In the genomic region with DNA sequence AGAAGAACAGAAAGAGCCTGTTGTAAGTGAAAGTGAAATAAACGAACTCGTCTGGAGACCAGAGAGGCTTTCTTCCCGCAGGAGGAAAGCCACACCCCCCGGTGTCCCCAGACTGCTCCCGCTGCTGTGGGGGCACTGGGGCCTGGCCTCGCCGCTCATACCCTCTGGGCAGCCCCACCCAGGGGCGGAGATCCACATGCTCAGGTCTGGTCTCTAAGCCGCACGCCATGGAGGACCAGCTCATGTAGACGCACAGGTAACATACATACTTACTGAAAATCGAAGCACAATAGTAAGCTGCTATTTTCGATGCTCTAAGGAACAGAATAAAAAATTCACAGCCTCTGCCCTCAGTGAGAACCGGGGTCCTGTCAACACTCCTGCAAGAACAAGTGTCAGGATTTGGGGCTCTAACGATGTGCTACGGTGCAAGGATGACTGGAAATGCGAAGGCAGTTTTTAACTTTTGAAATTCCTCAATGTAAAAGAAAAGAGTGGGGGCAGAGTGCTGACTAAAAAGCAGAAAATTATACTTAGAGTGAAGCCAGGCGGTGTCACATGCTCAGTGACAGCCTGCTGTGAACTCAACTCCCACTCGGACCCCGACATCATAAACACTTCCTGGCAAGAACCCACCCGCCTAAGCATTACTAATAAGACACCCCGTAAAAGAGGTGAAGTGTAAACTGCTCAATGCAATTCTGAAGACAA, we compare ENCODE assay signal across 9 cellular contexts.
A peak's percentile ranks its signal among the peaks of the same experiment; 100 is the strongest.
DNase-seq lines count a peak whose midpoint lies in the region; ATAC-seq and TF ChIP-seq lines count a peak whose summit lies in the region.
"Had no signal": no experiment of that assay in that cellular context is flagged by ENCODE, and none has a peak within 500 bp of the region (broad histone marks: within the 10 kb centered on the region; RNA-seq: fewer than 3 reads in every experiment).

No MANE protein-coding gene starts in this region.

- TF ChIP-seq CTCF in Loucy (conservative IDR thresholded peaks at IDR 0.05; ENCODE audit: low read length) (no peak), neural progenitor cell (IDR thresholded peaks at IDR 0.05) (no peak), omental fat pad (IDR thresholded peaks at IDR 0.05) (no peak), thyroid gland (IDR thresholded peaks at IDR 0.05) (no peak)

- H3K4me1 Mint-ChIP-seq in CD4-positive, CD25-positive, alpha-beta regulatory T cell: peaks cover 42 to 74% (median 57%) of the 10 kb centered on the region in 4 donors
- H3K4me1 Mint-ChIP-seq in neural progenitor cell: peaks cover 6% of the 10 kb centered on the region

- H3K36me3 ChIP-seq in CD4-positive, CD25-positive, alpha-beta regulatory T cell (ENCODE audit: control insufficient read depth, insufficient read depth, low read length): peaks cover 2% of the 10 kb centered on the region
- H3K36me3 ChIP-seq in Loucy (ENCODE audit: insufficient read depth, low read length): no peaks in the 10 kb centered on the region
- H3K36me3 ChIP-seq in neural progenitor cell: no peaks in the 10 kb centered on the region
- H3K36me3 ChIP-seq in thyroid gland: no peaks in the 10 kb centered on the region

- H3F3A ChIP-seq in Loucy (ENCODE audit: low read depth) (no peaks in the 10 kb centered on the region; the same call in 1 of the 2 replicates), neural progenitor cell (ENCODE audit: low read depth) (peaks cover 5% of the 10 kb centered on the region)

- no peaks in the 10 kb centered on the region for H3K27me3 ChIP-seq in CD4-positive, CD25-positive, alpha-beta regulatory T cell (ENCODE audit: control insufficient read depth, insufficient read depth, low read length)
- H3K27me3 ChIP-seq in Loucy (ENCODE audit: insufficient read depth, low read length, poor library complexity, severe bottlenecking): no peaks in the 10 kb centered on the region
- no peaks in the 10 kb centered on the region for H3K27me3 ChIP-seq in neural progenitor cell
- no peaks in the 10 kb centered on the region for H3K27me3 ChIP-seq in thyroid gland

- peak overlapping the region; percentile 76 to 96 (median 96) for H3K27ac Mint-ChIP-seq in CD4-positive, CD25-positive, alpha-beta regulatory T cell
- no peak overlapping the region for H3K27ac Mint-ChIP-seq in neural progenitor cell

- intact Hi-C loops in thyroid gland (cut with DNase I): no loop called here

- CTCF ChIA-PET in HEK293T (lab: Yijun Ruan, JAX): no interaction called here

- peak; percentile 32 to 48 for ATAC-seq in CD4-positive, CD25-positive, alpha-beta regulatory T cell (ENCODE audit: low read depth in 2 of 2)
- ATAC-seq in omental fat pad (ENCODE audit: low FRiP score): no peak

- peak; percentile 34 to 66 (median 52) for DNase-seq in CD4-positive, CD25-positive, alpha-beta regulatory T cell
- DNase-seq in activated CD8-positive, alpha-beta memory T cell treated with anti-CD3 and anti-CD28 coated beads, Interleukin-2, amount 50 U/mL, for 48 hours: peak; percentile 85
- DNase-seq in neural progenitor cell (ENCODE audit: low spot score) (peak; percentile 9), omental fat pad (ENCODE audit: low spot score) (no peak), thyroid gland (no peak), Ammon's horn (ENCODE audit: low spot score) (no peak), HEK293T (ENCODE audit: extremely low spot score) (no peak)
- DNase-seq: islet precursor cell had no signal

- no peaks in the 10 kb centered on the region for H3K27me3 Mint-ChIP-seq in CD4-positive, CD25-positive, alpha-beta regulatory T cell
- H3K27me3 Mint-ChIP-seq in neural progenitor cell (ENCODE audit: insufficient read depth, low read depth): no peaks in the 10 kb centered on the region

- peaks cover 52% of the 10 kb centered on the region for H3K4me1 ChIP-seq in CD4-positive, CD25-positive, alpha-beta regulatory T cell (ENCODE audit: control insufficient read depth, insufficient read depth, low read length, poor library complexity, severe bottlenecking)
- H3K4me1 ChIP-seq in Loucy (ENCODE audit: insufficient read depth, low read length, poor library complexity, severe bottlenecking) (peaks cover 52% of the 10 kb centered on the region), neural progenitor cell (no peaks in the 10 kb centered on the region), thyroid gland (no peaks in the 10 kb centered on the region)

- H3K79me2 ChIP-seq in Loucy (ENCODE audit: insufficient read depth, low read length): no peaks in the 10 kb centered on the region
- no peaks in the 10 kb centered on the region for H3K79me2 ChIP-seq in neural progenitor cell (ENCODE audit: low read depth)

- H3K4me3 Mint-ChIP-seq in CD4-positive, CD25-positive, alpha-beta regulatory T cell: peak overlapping the region; percentile 93 to 97 (median 96)
- no peak overlapping the region for H3K4me3 Mint-ChIP-seq in neural progenitor cell

- H4K20me1 ChIP-seq in Loucy (ENCODE audit: insufficient read depth, low read length, poor library complexity, severe bottlenecking) (no peaks in the 10 kb centered on the region), neural progenitor cell (ENCODE audit: low read depth) (peaks cover 5% of the 10 kb centered on the region)

- POLR2A ChIA-PET in HEK293T (lab: Yijun Ruan, JAX): no interaction called here

- peak overlapping the region; percentile 85 for H3K4me3 ChIP-seq in CD4-positive, CD25-positive, alpha-beta regulatory T cell (ENCODE audit: low read depth, low read length)
- H3K4me3 ChIP-seq in Loucy (ENCODE audit: low read length, poor library complexity, severe bottlenecking) (peak overlapping the region; percentile 39), neural progenitor cell (no peak overlapping the region), thyroid gland (replicated peaks in 1 of 3) (no peak overlapping the region)

- H3K9me3 Mint-ChIP-seq in CD4-positive, CD25-positive, alpha-beta regulatory T cell: no peaks in the 10 kb centered on the region
- H3K9me3 Mint-ChIP-seq in neural progenitor cell: no peaks in the 10 kb centered on the region

- H3K9me3 ChIP-seq in CD4-positive, CD25-positive, alpha-beta regulatory T cell (ENCODE audit: control insufficient read depth in 2 of 2, low read length in 2 of 2): no peaks in the 10 kb centered on the region
- H3K9me3 ChIP-seq in Loucy (ENCODE audit: insufficient read depth, low read depth, low read length): no peaks in the 10 kb centered on the region
- H3K9me3 ChIP-seq in neural progenitor cell (ENCODE audit: low read depth): no peaks in the 10 kb centered on the region
- no peaks in the 10 kb centered on the region for H3K9me3 ChIP-seq in thyroid gland

- H2AFZ ChIP-seq in Loucy (ENCODE audit: low read length) (no peak overlapping the region), neural progenitor cell (replicated peaks) (no peak overlapping the region)

- H3K4me2 ChIP-seq in Loucy (ENCODE audit: low read depth, low read length, poor library complexity, severe bottlenecking) (peak overlapping the region; percentile 57), neural progenitor cell (no peak overlapping the region)

- WGBS in thyroid gland, 2 donors: 70 to 79% methylated on average over 22 of the region's 22 CpGs

- TF ChIP-seq POLR2A in thyroid gland (IDR thresholded peaks at IDR 0.05): no peak

- H3K36me3 Mint-ChIP-seq in CD4-positive, CD25-positive, alpha-beta regulatory T cell: peaks cover 9% of the 10 kb centered on the region
- no peaks in the 10 kb centered on the region for H3K36me3 Mint-ChIP-seq in neural progenitor cell

- peak overlapping the region; percentile 60 for H3K27ac ChIP-seq in CD4-positive, CD25-positive, alpha-beta regulatory T cell (ENCODE audit: insufficient read depth, low read length, poor library complexity, severe bottlenecking)
- H3K27ac ChIP-seq in neural progenitor cell (peak overlapping the region; percentile 29), thyroid gland (no peak overlapping the region)

- no peaks in the 10 kb centered on the region for H3K9me2 ChIP-seq in Loucy (replicated peaks; ENCODE audit: low read depth, low read length)

- peak overlapping the region; percentile 10 for H3K9ac ChIP-seq in Loucy (ENCODE audit: low read depth, low read length, poor library complexity, severe bottlenecking)
- H3K9ac ChIP-seq in neural progenitor cell: no peak overlapping the region

TF ChIP-seq in HEK293T, 16 proteins besides CTCF, POLR2A, EP300 and RAD21:
- TF ChIP-seq FOXK2 (IDR thresholded peaks at IDR 0.05) (no peak), ARNT (IDR thresholded peaks at IDR 0.05) (no peak), FOXA1 (IDR thresholded peaks at IDR 0.05) (no peak), FOXM1 (IDR thresholded peaks at IDR 0.05; ENCODE audit: borderline replicate concordance) (no peak), L3MBTL2 (conservative IDR thresholded peaks at IDR 0.05) (no peak), CTBP1 (IDR thresholded peaks at IDR 0.05; ENCODE audit: borderline replicate concordance) (no peak), LEF1 (IDR thresholded peaks at IDR 0.05; ENCODE audit: borderline replicate concordance) (no peak), HDGF (IDR thresholded peaks at IDR 0.05; ENCODE audit: borderline replicate concordance) (no peak), ZNF384 (IDR thresholded peaks at IDR 0.05) (no peak)

Comparison
In these comparisons a context has a peak if more than half of its experiments do, and no peak if none do; other contexts are left out.
1. DNase-seq: peak in CD4-positive, CD25-positive, alpha-beta regulatory T cell (3 of 3), activated CD8-positive, alpha-beta memory T cell treated with anti-CD3 and anti-CD28 coated beads, Interleukin-2, amount 50 U/mL, for 48 hours (single experiment) and neural progenitor cell (single experiment); none in omental fat pad (single experiment), thyroid gland (0 of 2), Ammon's horn (single experiment) and HEK293T (single experiment).
2. H3K27ac ChIP-seq: peak in CD4-positive, CD25-positive, alpha-beta regulatory T cell (single experiment) and neural progenitor cell (single experiment); none in thyroid gland (0 of 3).
3. H3K4me3 ChIP-seq: peak in CD4-positive, CD25-positive, alpha-beta regulatory T cell (single experiment) and Loucy (single experiment); none in neural progenitor cell (single experiment) and thyroid gland (0 of 3).